Comparison of ENCODE assay signal across 8 cellular contexts in genomic region chr11:62171261-62171723, GRCh38. TPM values are rescaled to one million over a fixed set of nuclear protein-coding genes. Genes with fewer than 3 reads are reported as not detected.
A peak's percentile ranks its signal among the peaks of the same experiment; 100 is the strongest.
DNase-seq lines count a peak whose midpoint lies in the region; ATAC-seq and TF ChIP-seq lines count a peak whose summit lies in the region.

No MANE protein-coding gene starts in this region.

- peaks cover 25% of the 10 kb centered on the region for H3K27me3 Mint-ChIP-seq in activated naive CD8-positive, alpha-beta T cell treated with anti-CD3 and anti-CD28 coated beads, Interleukin-2, amount 10 ng/mL, durations not matched to agents 7 days and 5 days

- H3K4me3 ChIP-seq in SU-DHL-6 (ENCODE audit: insufficient read depth, low read length, poor library complexity, severe bottlenecking) (no peak overlapping the region), cardiac muscle cell (no peak overlapping the region)

- H3F3A ChIP-seq in SU-DHL-6 (ENCODE audit: insufficient read depth): no peaks in the 10 kb centered on the region

- no peaks in the 10 kb centered on the region for H3K36me3 Mint-ChIP-seq in activated naive CD8-positive, alpha-beta T cell treated with anti-CD3 and anti-CD28 coated beads, Interleukin-2, amount 10 ng/mL, durations not matched to agents 7 days and 5 days

- H3K9me3 ChIP-seq in SU-DHL-6 (ENCODE audit: insufficient read depth, low read length) (no peaks in the 10 kb centered on the region), cardiac muscle cell (ENCODE audit: low read depth) (no peaks in the 10 kb centered on the region)

- no peaks in the 10 kb centered on the region for H3K79me2 ChIP-seq in SU-DHL-6 (ENCODE audit: insufficient read depth, low read length)

- POLR2A ChIA-PET in activated naive CD8-positive, alpha-beta T cell treated with anti-CD3 and anti-CD28 coated beads, Interleukin-2, amount 10 ng/mL, durations not matched to agents 7 days and 5 days (lab: Charles Lee): no interaction called here

- no peak overlapping the region for H3K4me2 ChIP-seq in SU-DHL-6 (ENCODE audit: low read depth, low read length, poor library complexity, severe bottlenecking)

- H3K9ac ChIP-seq in SU-DHL-6 (ENCODE audit: low read length): no peak overlapping the region

- peak; percentile 66 for TF ChIP-seq CTCF in SU-DHL-6 (IDR thresholded peaks at IDR 0.05; ENCODE audit: insufficient read depth, low read length, poor library complexity, severe bottlenecking)
- TF ChIP-seq CTCF in cardiac muscle cell (IDR thresholded peaks at IDR 0.05; ENCODE audit: low read depth, low read length): peak; percentile 65

- no peaks in the 10 kb centered on the region for H4K20me1 ChIP-seq in SU-DHL-6 (ENCODE audit: low read depth, low read length)

- peak; percentile 82 for DNase-seq in GM03348 (ENCODE audit: low spot score)
- DNase-seq in NCI-H1417 treated with DMSO at 0.1 percent for 48 hours (lab: John Stamatoyannopoulos, UW): peak; percentile 88
- DNase-seq in activated naive CD8-positive, alpha-beta T cell treated with anti-CD3 and anti-CD28 coated beads, Interleukin-2, amount 10 ng/mL, durations not matched to agents 7 days and 5 days: peak; percentile 55
- peak; percentile 86 to 93 for DNase-seq in cardiac muscle cell (ENCODE audit: low read depth in 1 of 2, low spot score in 1 of 2)
- DNase-seq in putamen (ENCODE audit: low spot score): peak; percentile 80

- H3K36me3 ChIP-seq in SU-DHL-6 (ENCODE audit: low read length) (no peaks in the 10 kb centered on the region), cardiac muscle cell (no peaks in the 10 kb centered on the region)

- no peaks in the 10 kb centered on the region for H3K9me2 ChIP-seq in SU-DHL-6 (replicated peaks; ENCODE audit: insufficient read depth, low read length)

- no peak overlapping the region for H3K27ac Mint-ChIP-seq in activated naive CD8-positive, alpha-beta T cell treated with anti-CD3 and anti-CD28 coated beads, Interleukin-2, amount 10 ng/mL, durations not matched to agents 7 days and 5 days

- H3K9me3 Mint-ChIP-seq in activated naive CD8-positive, alpha-beta T cell treated with anti-CD3 and anti-CD28 coated beads, Interleukin-2, amount 10 ng/mL, durations not matched to agents 7 days and 5 days: no peaks in the 10 kb centered on the region

- no peak overlapping the region for H3K27ac ChIP-seq in SU-DHL-6 (ENCODE audit: low read depth, low read length)
- H3K27ac ChIP-seq in cardiac muscle cell: no peak overlapping the region

- TF ChIP-seq POLR2A in GM18505 (IDR thresholded peaks at IDR 0.05; ENCODE audit: borderline replicate concordance, extremely low read depth, insufficient read depth, insufficient read length): no peak

- no peak overlapping the region for H2AFZ ChIP-seq in SU-DHL-6 (ENCODE audit: low read depth, low read length, severe bottlenecking)

- peak overlapping the region; percentile 0 for H3K4me3 Mint-ChIP-seq in activated naive CD8-positive, alpha-beta T cell treated with anti-CD3 and anti-CD28 coated beads, Interleukin-2, amount 10 ng/mL, durations not matched to agents 7 days and 5 days

- ATAC-seq in activated naive CD8-positive, alpha-beta T cell treated with anti-CD3 and anti-CD28 coated beads, Interleukin-2, amount 10 ng/mL, durations not matched to agents 7 days and 5 days (ENCODE audit: low read depth): peak; percentile 71
- ATAC-seq in HG02981 (IDR thresholded peaks at IDR 0.05; ENCODE audit: unreplicated experiment) (no peak), GM18505 (IDR thresholded peaks at IDR 0.05; ENCODE audit: unreplicated experiment) (no peak)

- H3K27me3 ChIP-seq in SU-DHL-6 (ENCODE audit: low read length): no peaks in the 10 kb centered on the region; the same call in 1 of the 2 replicates
- H3K27me3 ChIP-seq in cardiac muscle cell: peaks cover 44% of the 10 kb centered on the region

- peaks cover 5% of the 10 kb centered on the region for H3K4me1 Mint-ChIP-seq in activated naive CD8-positive, alpha-beta T cell treated with anti-CD3 and anti-CD28 coated beads, Interleukin-2, amount 10 ng/mL, durations not matched to agents 7 days and 5 days

- no peaks in the 10 kb centered on the region for H3K4me1 ChIP-seq in cardiac muscle cell (ENCODE audit: low read depth)

RNA-seq across cellular contexts. Expression of gene SCGB1D1, which starts 18.7 kb away (rescaled TPM):
- not detected for total RNA-seq in activated naive CD8-positive, alpha-beta T cell treated with anti-CD3 and anti-CD28 coated beads, Interleukin-2, amount 10 ng/mL, durations not matched to agents 7 days and 5 days
- not detected in 2 replicates for total RNA-seq in cardiac muscle cell
- not detected in 2 replicates for polyA plus RNA-seq in cardiac muscle cell

RNA-seq across cellular contexts. Expression of gene SCGB2A1, which starts 37.2 kb away (rescaled TPM):
- not detected for total RNA-seq in activated naive CD8-positive, alpha-beta T cell treated with anti-CD3 and anti-CD28 coated beads, Interleukin-2, amount 10 ng/mL, durations not matched to agents 7 days and 5 days
- total RNA-seq in cardiac muscle cell: not detected in 2 replicates
- polyA plus RNA-seq in cardiac muscle cell: not detected in 2 replicates

RNA-seq across cellular contexts. Expression of gene INCENP, which starts 47.5 kb away (rescaled TPM):
- total RNA-seq in activated naive CD8-positive, alpha-beta T cell treated with anti-CD3 and anti-CD28 coated beads, Interleukin-2, amount 10 ng/mL, durations not matched to agents 7 days and 5 days: 100 to 1,000 TPM; 142 to 153 TPM
- total RNA-seq in cardiac muscle cell: 18.0 and 68.7 TPM in 2 replicates
- 1.9 and 5.2 TPM in 2 replicates for polyA plus RNA-seq in cardiac muscle cell
